ENCODE assay signal across 19 cellular contexts in genomic region chr4:100108869-100109268, GRCh38.
"Had no signal": no experiment of that assay in that cellular context is flagged by ENCODE, and none has a peak within 500 bp of the region (broad histone marks: within the 10 kb centered on the region; RNA-seq: fewer than 3 reads in every experiment).

No MANE protein-coding gene starts in this region.

- H3K27ac ChIP-seq: RWPE1 had no signal

- DNase-seq: IMR-90, Karpas-422, KG1, MM.1S, NCI-H1092 treated with DMSO at 0.1 percent for 48 hours, NCI-H1436, NCI-H187, NCI-H2029, NCI-H2081 treated with DMSO at 0.1 percent for 48 hours, NCI-H2227 treated with DMSO at 0.1 percent for 48 hours, NCI-H524, NCI-H526 treated with DMSO at 0.1 percent for 48 hours, NCI-H748 treated with DMSO at 0.1 percent for 48 hours, PC-3, SHP77, T-helper 1 cell, T-helper 17 cell had no signal

- H3K27me3 Mint-ChIP-seq: T-helper 17 cell had no signal

- H3K27ac Mint-ChIP-seq: T-helper 17 cell had no signal

- H3K4me3 Mint-ChIP-seq: T-helper 17 cell had no signal

- ATAC-seq: Panc1, PC-3, T-helper 17 cell had no signal
